ENCODE assay signal across 31 cellular contexts in genomic region chr5:150239099-150239793, GRCh38. TPM values are rescaled to one million over a fixed set of nuclear protein-coding genes. Genes with fewer than 3 reads are reported as not detected.
"Had no signal": no experiment of that assay in that cellular context is flagged by ENCODE, and none has a peak within 500 bp of the region (broad histone marks: within the 10 kb centered on the region; RNA-seq: fewer than 3 reads in every experiment).

No MANE protein-coding gene starts in this region.

- H3K9me3 ChIP-seq: esophagus squamous epithelium, left ventricle myocardium inferior, lower lobe of right lung, neutrophil, sigmoid colon, suprapubic skin, transverse colon, upper lobe of right lung, uterus had no signal

- H3K9me3 Mint-ChIP-seq: immature natural killer cell; naive thymus-derived CD8-positive, alpha-beta T cell; stimulated activated effector memory CD8-positive, alpha-beta T cell treated with anti-CD3 and anti-CD28 coated beads, Interleukin-12 subunit alpha, Interleukin-12 subunit beta, amount 100 ng/mL, for 72 hours; stimulated activated naive CD8-positive, alpha-beta T cell treated with anti-CD3 and anti-CD28 coated beads, Interleukin-15, Interleukin-2, amounts not matched to agents 100 ng/mL and 50 ng/mL, for 24 hours had no signal

- H3K27ac Mint-ChIP-seq: immature natural killer cell; naive thymus-derived CD8-positive, alpha-beta T cell; progenitor cell of endocrine pancreas; stimulated activated effector memory CD8-positive, alpha-beta T cell treated with anti-CD3 and anti-CD28 coated beads, Interleukin-12 subunit alpha, Interleukin-12 subunit beta, amount 100 ng/mL, for 72 hours; stimulated activated naive CD8-positive, alpha-beta T cell treated with anti-CD3 and anti-CD28 coated beads, Interleukin-15, Interleukin-2, amounts not matched to agents 100 ng/mL and 50 ng/mL, for 24 hours had no signal

- H3K36me3 Mint-ChIP-seq: immature natural killer cell; naive thymus-derived CD8-positive, alpha-beta T cell; stimulated activated effector memory CD8-positive, alpha-beta T cell treated with anti-CD3 and anti-CD28 coated beads, Interleukin-12 subunit alpha, Interleukin-12 subunit beta, amount 100 ng/mL, for 72 hours had no signal

- FAIRE-seq: endothelial cell of umbilical vein, frontal cortex had no signal

- H3K4me1 Mint-ChIP-seq: immature natural killer cell; naive thymus-derived CD8-positive, alpha-beta T cell; stimulated activated effector memory CD8-positive, alpha-beta T cell treated with anti-CD3 and anti-CD28 coated beads, Interleukin-12 subunit alpha, Interleukin-12 subunit beta, amount 100 ng/mL, for 72 hours had no signal

- H3K4me1 ChIP-seq: esophagus squamous epithelium, lower lobe of right lung, parathyroid adenoma, suprapubic skin, transverse colon, upper lobe of right lung had no signal

- H3K79me2 ChIP-seq: parathyroid adenoma had no signal

- H3K4me3 Mint-ChIP-seq: immature natural killer cell; naive thymus-derived CD8-positive, alpha-beta T cell; stimulated activated effector memory CD8-positive, alpha-beta T cell treated with anti-CD3 and anti-CD28 coated beads, Interleukin-12 subunit alpha, Interleukin-12 subunit beta, amount 100 ng/mL, for 72 hours; stimulated activated naive CD8-positive, alpha-beta T cell treated with anti-CD3 and anti-CD28 coated beads, Interleukin-15, Interleukin-2, amounts not matched to agents 100 ng/mL and 50 ng/mL, for 24 hours had no signal

- ATAC-seq: left colon; lower lobe of right lung; naive thymus-derived CD8-positive, alpha-beta T cell; stimulated activated effector memory CD8-positive, alpha-beta T cell treated with anti-CD3 and anti-CD28 coated beads, Interleukin-12 subunit alpha, Interleukin-12 subunit beta, amount 100 ng/mL, for 72 hours; upper lobe of right lung had no signal

- H2AFZ ChIP-seq: parathyroid adenoma had no signal

- H3K27ac ChIP-seq: coronary artery, esophagus squamous epithelium, left ventricle myocardium inferior, lower lobe of right lung, neutrophil, parathyroid adenoma, sigmoid colon, suprapubic skin, transverse colon, upper lobe of right lung, uterus had no signal

- H3K27me3 Mint-ChIP-seq: naive thymus-derived CD8-positive, alpha-beta T cell; stimulated activated naive CD8-positive, alpha-beta T cell treated with anti-CD3 and anti-CD28 coated beads, Interleukin-15, Interleukin-2, amounts not matched to agents 100 ng/mL and 50 ng/mL, for 24 hours had no signal

- H3K4me3 ChIP-seq: coronary artery, esophagus squamous epithelium, left ventricle myocardium inferior, lower lobe of right lung, sigmoid colon, suprapubic skin, transverse colon, upper lobe of right lung, uterus had no signal

- H3K36me3 ChIP-seq: esophagus squamous epithelium, left ventricle myocardium inferior, lower lobe of right lung, neutrophil, sigmoid colon, suprapubic skin, transverse colon, upper lobe of right lung, uterus had no signal

- DNase-seq: dermis blood vessel endothelial cell; effector memory CD4-positive, alpha-beta T cell; esophagus squamous epithelium; hypothalamus; immature natural killer cell; islet precursor cell; kidney glomerular epithelial cell; left colon; left ventricle myocardium inferior; lower lobe of right lung; naive thymus-derived CD8-positive, alpha-beta T cell; sigmoid colon; stimulated activated CD4-positive, alpha-beta T cell treated with anti-CD3 and anti-CD28 coated beads, Interleukin-2, amount 100 ng/mL, for 24 hours; stimulated activated CD4-positive, alpha-beta T cell treated with anti-CD3 and anti-CD28 coated beads, Interleukin-4, amount 100 ng/mL, for 24 hours; transverse colon; upper lobe of right lung; uterus had no signal

- H3K27me3 ChIP-seq: esophagus squamous epithelium, neutrophil, sigmoid colon, suprapubic skin, transverse colon, upper lobe of right lung, uterus had no signal

RNA-seq across cellular contexts. Expression of gene SLC6A7, which starts 49.4 kb away (rescaled TPM):
- total RNA-seq: dermis blood vessel endothelial cell; endothelial cell of umbilical vein; epithelial cell of proximal tubule; esophagus squamous epithelium; left ventricle myocardium inferior; lower lobe of right lung; mesenteric fat pad; myocyte; naive thymus-derived CD8-positive, alpha-beta T cell; omental fat pad; progenitor cell of endocrine pancreas; sigmoid colon; skeletal muscle tissue; suprapubic skin; upper lobe of right lung; uterus had no signal
- polyA plus RNA-seq: endothelial cell of umbilical vein; immature natural killer cell; naive thymus-derived CD8-positive, alpha-beta T cell had no signal

RNA-seq across cellular contexts. Expression of gene CAMK2A, which starts 50.3 kb away (rescaled TPM):
- total RNA-seq: dermis blood vessel endothelial cell; endothelial cell of umbilical vein; epithelial cell of proximal tubule; mesenteric fat pad; naive thymus-derived CD8-positive, alpha-beta T cell; progenitor cell of endocrine pancreas had no signal
- polyA plus RNA-seq: endothelial cell of umbilical vein; immature natural killer cell; naive thymus-derived CD8-positive, alpha-beta T cell had no signal
